In genomic region chr1:7478797-7479499, GRCh38 we compare ENCODE assay signal across 10 cellular contexts.
A peak's percentile ranks its signal among the peaks of the same experiment; 100 is the strongest.
DNase-seq lines count a peak whose midpoint lies in the region; ATAC-seq lines count a peak whose summit lies in the region.
"Had no signal": no experiment of that assay in that cellular context is flagged by ENCODE, and none has a peak within 500 bp of the region (broad histone marks: within the 10 kb centered on the region; RNA-seq: fewer than 3 reads in every experiment).

No MANE protein-coding gene starts in this region.

- peak; percentile 35 for ATAC-seq in esophagus mucosa

- peaks cover 28% of the 10 kb centered on the region for H3K27me3 ChIP-seq in HAP-1 (ENCODE audit: low read depth)

- no peaks in the 10 kb centered on the region for H3K4me1 ChIP-seq in HAP-1

- no peaks in the 10 kb centered on the region for H3K36me3 ChIP-seq in HAP-1 (replicated peaks)

- in situ Hi-C loops in HAP-1 (cut with MboI; ENCODE audit: low sequenced_read_pairs), result no loop called here

- no peak overlapping the region for H3K4me3 ChIP-seq in HAP-1
- H3K4me3 ChIP-seq: skin epidermis had no signal

- no peaks in the 10 kb centered on the region for H3K9me3 ChIP-seq in HAP-1

- DNase-seq in DMS79 (lab: John Stamatoyannopoulos, UW), result peak; percentile 32
- peak; percentile 83 for DNase-seq in NCI-H2171 treated with DMSO at 0.1 percent for 48 hours (lab: John Stamatoyannopoulos, UW)
- DNase-seq in nucleus accumbens (lab: John Stamatoyannopoulos, UW), result peak in 29 of 56 donors; percentile 6 to 73 (median 28)
- no peak for DNase-seq in activated CD4-positive, CD25-positive, alpha-beta regulatory T cell treated with anti-CD3 and anti-CD28 coated beads, Interleukin-2, amount 50 U/mL, for 72 hours
- no peak for DNase-seq in iPS-NIHi11 (ENCODE audit: low spot score)
- DNase-seq in AML-193 (lab: John Stamatoyannopoulos, UW), result no peak
- no peak for DNase-seq in HAP-1 (ENCODE audit: low spot score in 2 of 2)
- DNase-seq: NCI-H1048 had no signal

Comparison
In these comparisons a context has a peak if more than half of its experiments do, and no peak if none do; other contexts are left out.
1. DNase-seq: peak in DMS79 (single experiment), NCI-H2171 treated with DMSO at 0.1 percent for 48 hours (single experiment) and nucleus accumbens (29 of 56); none in activated CD4-positive, CD25-positive, alpha-beta regulatory T cell treated with anti-CD3 and anti-CD28 coated beads, Interleukin-2, amount 50 U/mL, for 72 hours (single experiment), iPS-NIHi11 (single experiment), AML-193 (0 of 2) and HAP-1 (0 of 2).